20 cellular contexts compared by ENCODE assay signal in genomic region chr5:57953830-57954229, GRCh38.
"Had no signal": no experiment of that assay in that cellular context is flagged by ENCODE, and none has a peak within 500 bp of the region (broad histone marks: within the 10 kb centered on the region; RNA-seq: fewer than 3 reads in every experiment).

No MANE protein-coding gene starts in this region.

- H3K4me3 Mint-ChIP-seq: dendritic cell treated with granulocyte-macrophage colony-stimulating factor and Interleukin-4, amounts not matched to agents 40 ng/mL and 50 ng/mL, for 4 days; effector memory CD8-positive, alpha-beta T cell; immature natural killer cell; naive thymus-derived CD4-positive, alpha-beta T cell; nephron progenitor cell; stimulated activated naive B cell treated with anti-CD40 and anti-IgM and Interleukin-4, amounts not matched to agents 10 μg/mL and 1 μg/mL and 100 μg/mL, for 72 hours; stimulated activated naive CD8-positive, alpha-beta T cell treated with anti-CD3 and anti-CD28 coated beads, Interleukin-15, amount 100 ng/mL, for 72 hours had no signal

- ATAC-seq: effector memory CD8-positive, alpha-beta T cell; gastroesophageal sphincter; left cardiac atrium; left ventricle myocardium superior; naive thymus-derived CD4-positive, alpha-beta T cell; stimulated activated naive B cell treated with anti-CD40 and anti-IgM and Interleukin-4, amounts not matched to agents 10 μg/mL and 1 μg/mL and 100 μg/mL, for 72 hours; stimulated activated naive CD8-positive, alpha-beta T cell treated with anti-CD3 and anti-CD28 coated beads, Interleukin-15, amount 100 ng/mL, for 72 hours had no signal

- H3K27ac Mint-ChIP-seq: dendritic cell treated with granulocyte-macrophage colony-stimulating factor and Interleukin-4, amounts not matched to agents 40 ng/mL and 50 ng/mL, for 4 days; effector memory CD8-positive, alpha-beta T cell; immature natural killer cell; naive thymus-derived CD4-positive, alpha-beta T cell; nephron progenitor cell; stimulated activated naive B cell treated with anti-CD40 and anti-IgM and Interleukin-4, amounts not matched to agents 10 μg/mL and 1 μg/mL and 100 μg/mL, for 72 hours had no signal

- H3K4me1 Mint-ChIP-seq: naive thymus-derived CD4-positive, alpha-beta T cell; nephron progenitor cell; stimulated activated naive B cell treated with anti-CD40 and anti-IgM and Interleukin-4, amounts not matched to agents 10 μg/mL and 1 μg/mL and 100 μg/mL, for 72 hours; stimulated activated naive CD8-positive, alpha-beta T cell treated with anti-CD3 and anti-CD28 coated beads, Interleukin-15, amount 100 ng/mL, for 72 hours had no signal

- H3K9me3 Mint-ChIP-seq: dendritic cell treated with granulocyte-macrophage colony-stimulating factor and Interleukin-4, amounts not matched to agents 40 ng/mL and 50 ng/mL, for 4 days; nephron progenitor cell; stimulated activated naive B cell treated with anti-CD40 and anti-IgM and Interleukin-4, amounts not matched to agents 10 μg/mL and 1 μg/mL and 100 μg/mL, for 72 hours; stimulated activated naive CD8-positive, alpha-beta T cell treated with anti-CD3 and anti-CD28 coated beads, Interleukin-15, amount 100 ng/mL, for 72 hours had no signal

- H3K27me3 Mint-ChIP-seq: dendritic cell treated with granulocyte-macrophage colony-stimulating factor and Interleukin-4, amounts not matched to agents 40 ng/mL and 50 ng/mL, for 4 days; effector memory CD8-positive, alpha-beta T cell had no signal

- H3K36me3 Mint-ChIP-seq: immature natural killer cell; stimulated activated naive B cell treated with anti-CD40 and anti-IgM and Interleukin-4, amounts not matched to agents 10 μg/mL and 1 μg/mL and 100 μg/mL, for 72 hours had no signal

- DNase-seq: effector memory CD8-positive, alpha-beta T cell; esophagus squamous epithelium; foreskin fibroblast; glutamatergic neuron; immature natural killer cell; kidney; left cardiac atrium; left ventricle myocardium superior; mesendoderm; naive thymus-derived CD4-positive, alpha-beta T cell; nephron progenitor cell; posterior cingulate gyrus; sigmoid colon; stimulated activated CD4-positive, alpha-beta T cell treated with anti-CD3 and anti-CD28 coated beads, Interleukin-2, amount 100 ng/mL, for 24 hours; stimulated activated CD4-positive, alpha-beta T cell treated with anti-CD3 and anti-CD28 coated beads, Interleukin-4, amount 100 ng/mL, for 4 hours; stimulated activated naive B cell treated with anti-CD40 and anti-IgM and Interleukin-4, amounts not matched to agents 10 μg/mL and 1 μg/mL and 100 μg/mL, for 72 hours; stimulated activated naive CD8-positive, alpha-beta T cell treated with anti-CD3 and anti-CD28 coated beads, Interleukin-15, amount 100 ng/mL, for 72 hours; testis had no signal
